16 cellular contexts compared by ENCODE assay signal in genomic region chr5:104199771-104200170, GRCh38.
"Had no signal": no experiment of that assay in that cellular context is flagged by ENCODE, and none has a peak within 500 bp of the region (broad histone marks: within the 10 kb centered on the region; RNA-seq: fewer than 3 reads in every experiment).

No MANE protein-coding gene starts in this region.

- H3K4me3 Mint-ChIP-seq: activated naive CD4-positive, alpha-beta T cell treated with anti-CD3 and anti-CD28 coated beads, Interleukin-2, amount 50 U/mL, for 24 hours; effector memory CD8-positive, alpha-beta T cell; memory B cell; naive B cell; neural crest cell had no signal

- H3K27ac Mint-ChIP-seq: activated naive CD4-positive, alpha-beta T cell treated with anti-CD3 and anti-CD28 coated beads, Interleukin-2, amount 50 U/mL, for 24 hours; effector memory CD8-positive, alpha-beta T cell; memory B cell; naive B cell; progenitor cell of endocrine pancreas had no signal

- H3K4me1 Mint-ChIP-seq: activated naive CD4-positive, alpha-beta T cell treated with anti-CD3 and anti-CD28 coated beads, Interleukin-2, amount 50 U/mL, for 24 hours; memory B cell; naive B cell; neural crest cell had no signal

- H3K27ac ChIP-seq: adrenal gland, left ventricle myocardium inferior, tibial artery had no signal

- H3K27me3 ChIP-seq: adrenal gland, tibial artery had no signal

- ATAC-seq: effector memory CD8-positive, alpha-beta T cell; stimulated activated naive CD8-positive, alpha-beta T cell treated with anti-CD3 and anti-CD28 coated beads, Interleukin-15, Interleukin-2, amounts not matched to agents 100 U/mL and 50 U/mL, for 24 hours had no signal

- DNase-seq: activated CD4-positive, alpha-beta T cell treated with anti-CD3 and anti-CD28 coated beads, Interleukin-2, amount 50 U/mL, for 4 hours; activated gamma-delta T cell; adrenal gland; effector memory CD8-positive, alpha-beta T cell; foreskin melanocyte; left ventricle myocardium inferior; naive B cell; stimulated activated CD4-positive, alpha-beta T cell treated with anti-CD3 and anti-CD28 coated beads, Interleukin-2, amount 100 ng/mL, for 24 hours; stimulated activated naive CD8-positive, alpha-beta T cell treated with anti-CD3 and anti-CD28 coated beads, Interleukin-15, Interleukin-2, amounts not matched to agents 100 U/mL and 50 U/mL, for 24 hours; substantia nigra; T-helper 2 cell; tibial artery had no signal

- H3K27me3 Mint-ChIP-seq: activated naive CD4-positive, alpha-beta T cell treated with anti-CD3 and anti-CD28 coated beads, Interleukin-2, amount 50 U/mL, for 24 hours; effector memory CD8-positive, alpha-beta T cell; memory B cell; naive B cell; progenitor cell of endocrine pancreas had no signal

- H3K9me3 ChIP-seq: adrenal gland, tibial artery had no signal

- H3K36me3 ChIP-seq: adrenal gland, left ventricle myocardium inferior, tibial artery had no signal

- H3K4me1 ChIP-seq: adrenal gland, left ventricle myocardium inferior, tibial artery had no signal

- H3K9me3 Mint-ChIP-seq: activated naive CD4-positive, alpha-beta T cell treated with anti-CD3 and anti-CD28 coated beads, Interleukin-2, amount 50 U/mL, for 24 hours; memory B cell; neural crest cell had no signal

- H3K36me3 Mint-ChIP-seq: activated naive CD4-positive, alpha-beta T cell treated with anti-CD3 and anti-CD28 coated beads, Interleukin-2, amount 50 U/mL, for 24 hours; memory B cell; naive B cell had no signal

- H3K4me3 ChIP-seq: adrenal gland, left ventricle myocardium inferior, tibial artery had no signal
